Comparison of ENCODE assay signal across 22 cellular contexts in the genomic region with DNA sequence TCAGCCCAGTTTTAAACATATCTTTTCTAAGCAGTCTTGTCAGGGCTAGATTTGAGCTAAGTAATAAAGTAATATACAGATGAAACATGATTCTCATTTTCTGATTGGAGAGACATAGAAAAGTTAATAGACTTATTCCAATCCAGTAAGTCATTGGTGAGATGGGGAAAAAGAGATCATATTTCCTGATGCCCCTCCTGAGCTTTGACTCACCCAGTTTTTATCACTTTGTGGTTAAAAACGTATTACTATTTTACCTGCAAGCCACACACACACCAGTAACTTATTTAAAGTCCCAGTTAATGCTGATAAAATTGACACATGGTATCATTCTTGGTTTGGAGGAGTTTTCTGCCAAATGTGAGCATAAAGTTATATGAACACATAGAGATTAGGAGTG.
DNase-seq lines count a peak whose midpoint lies in the region; ATAC-seq, FAIRE-seq and TF ChIP-seq lines count a peak whose summit lies in the region.
"Had no signal": no experiment of that assay in that cellular context is flagged by ENCODE, and none has a peak within 500 bp of the region (broad histone marks: within the 10 kb centered on the region; RNA-seq: fewer than 3 reads in every experiment).

No MANE protein-coding gene starts in this region.

- H3K4me1 Mint-ChIP-seq in nephron progenitor cell = peaks cover 97% of the 10 kb centered on the region
- no peaks in the 10 kb centered on the region for H3K4me1 Mint-ChIP-seq in CD4-positive, alpha-beta T cell (ENCODE audit: low read depth)

- H3K27ac Mint-ChIP-seq in nephron progenitor cell = peak overlapping the region; percentile 99
- H3K27ac Mint-ChIP-seq in CD4-positive, alpha-beta T cell = no peak overlapping the region
- H3K27ac Mint-ChIP-seq: H9 had no signal

- CTCF ChIA-PET in CD4-positive, alpha-beta T cell (lab: Charles Lee) = interaction anchor here (0.5 kb wide), 1 partner anchor 170 kb away, joined by 4 read pairs; no protein-coding TSS in a partner anchor

- no peak overlapping the region for H3K4me3 Mint-ChIP-seq in nephron progenitor cell
- H3K4me3 Mint-ChIP-seq in CD4-positive, alpha-beta T cell = no peak overlapping the region
- H3K4me3 Mint-ChIP-seq: CD8-positive, alpha-beta memory T cell; H9 had no signal

- H3K27me3 ChIP-seq in bronchial epithelial cell (ENCODE audit: control insufficient read depth, insufficient read depth, low read length) = no peaks in the 10 kb centered on the region
- H3K27me3 ChIP-seq in CD4-positive, alpha-beta T cell (ENCODE audit: control insufficient read depth, insufficient read depth, low read length) = no peaks in the 10 kb centered on the region
- peaks cover 0 to 3% of the 10 kb centered on the region in 2 donors for H3K27me3 ChIP-seq in aorta (ENCODE audit: control insufficient read depth in 1 of 2, insufficient read depth in 2 of 2, low read length in 1 of 2)
- H3K27me3 ChIP-seq: BLaER1 had no signal

- TF ChIP-seq CTCF in bronchial epithelial cell (IDR thresholded peaks at IDR 0.05; ENCODE audit: insufficient read depth, low read length, severe bottlenecking) = no peak
- no peak for TF ChIP-seq CTCF in nephron progenitor cell (IDR thresholded peaks at IDR 0.05)
- no peak for TF ChIP-seq CTCF in CD4-positive, alpha-beta T cell (IDR thresholded peaks at IDR 0.05)

- no peak overlapping the region for H3K27ac ChIP-seq in CD4-positive, alpha-beta T cell (ENCODE audit: low read depth, low read length)
- H3K27ac ChIP-seq in aorta (ENCODE audit: low read depth in 1 of 2, low read length in 2 of 2) = no peak overlapping the region
- H3K27ac ChIP-seq: BLaER1, HL-60, SK-N-MC had no signal

- H3K4me3 ChIP-seq in bronchial epithelial cell (ENCODE audit: low read depth, low read length) = no peak overlapping the region
- H3K4me3 ChIP-seq in aorta (ENCODE audit: low read length in 2 of 2) = no peak overlapping the region
- H3K4me3 ChIP-seq: BLaER1, K562, SK-N-MC had no signal

- no peak for ATAC-seq in CD4-positive, alpha-beta T cell (ENCODE audit: poor library complexity)
- ATAC-seq in aorta (ENCODE audit: low FRiP score) = no peak
- ATAC-seq: K562, Panc1 had no signal

- H3K9me3 ChIP-seq in CD4-positive, alpha-beta T cell (ENCODE audit: control insufficient read depth, low read length) = no peaks in the 10 kb centered on the region
- H3K9me3 ChIP-seq in aorta (ENCODE audit: control insufficient read depth, low read length) = no peaks in the 10 kb centered on the region
- H3K9me3 ChIP-seq: BLaER1 had no signal

- no peaks in the 10 kb centered on the region for H3K27me3 Mint-ChIP-seq in nephron progenitor cell (ENCODE audit: low read depth, poor library complexity)
- no peaks in the 10 kb centered on the region for H3K27me3 Mint-ChIP-seq in CD4-positive, alpha-beta T cell
- H3K27me3 Mint-ChIP-seq: CD8-positive, alpha-beta memory T cell had no signal

- no peaks in the 10 kb centered on the region for H3K9me3 Mint-ChIP-seq in nephron progenitor cell
- H3K9me3 Mint-ChIP-seq in CD4-positive, alpha-beta T cell = no peaks in the 10 kb centered on the region
- H3K9me3 Mint-ChIP-seq: CD8-positive, alpha-beta memory T cell; H9 had no signal

- intact Hi-C loops in CD4-positive, alpha-beta T cell (cut with DNase I, micrococcal nuclease) = no loop called here
- intact Hi-C loops in aorta (cut with DNase I) = no loop called here

- H3K36me3 ChIP-seq in bronchial epithelial cell (ENCODE audit: control insufficient read depth, insufficient read depth, low read length) (no peaks in the 10 kb centered on the region), aorta (ENCODE audit: control insufficient read depth in 1 of 2, insufficient read depth in 2 of 2, low read length in 1 of 2) (no peaks in the 10 kb centered on the region)
- H3K36me3 ChIP-seq: BLaER1 had no signal

- POLR2A ChIA-PET in CD4-positive, alpha-beta T cell (lab: Charles Lee) = no interaction called here

- DNase-seq in A172 (ENCODE audit: low spot score) = peak; percentile 29
- DNase-seq in NCI-H526 (lab: John Stamatoyannopoulos, UW) = peak; percentile 51 to 65
- DNase-seq in bronchial epithelial cell (ENCODE audit: low read depth) = peak; percentile 50
- no peak for DNase-seq in nephron progenitor cell
- DNase-seq in NCI-H2107 treated with DMSO at 0.1 percent for 48 hours (lab: John Stamatoyannopoulos, UW; ENCODE audit: unreplicated experiment) = no peak
- DNase-seq in NCI-H2196 treated with DMSO at 0.1 percent for 48 hours (lab: John Stamatoyannopoulos, UW; ENCODE audit: unreplicated experiment) = no peak
- DNase-seq in CD4-positive, alpha-beta T cell = no peak
- no peak for DNase-seq in aorta
- DNase-seq: 8988T; CD8-positive, alpha-beta memory T cell; GF-D8; H9; MV-4-11; NCI-H1417 treated with DMSO at 0.1 percent for 48 hours; NCI-H1930; Right ventricle myocardium superior had no signal

- H3K4me1 ChIP-seq in aorta (ENCODE audit: control insufficient read depth in 1 of 2, insufficient read depth in 2 of 2, low read length in 2 of 2) = peaks cover 5 to 16% of the 10 kb centered on the region in 2 donors
- H3K4me1 ChIP-seq: BLaER1 had no signal

- FAIRE-seq in bronchial epithelial cell (lab: Jason Lieb, UNC) = no peak
- FAIRE-seq: GM12891, K562 had no signal

- 78 to 83% methylated on average over 1 of the region's 1 CpG for WGBS in aorta, 2 donors

- H3K36me3 Mint-ChIP-seq in nephron progenitor cell (ENCODE audit: low read depth) = peaks cover 24% of the 10 kb centered on the region
- H3K36me3 Mint-ChIP-seq in CD4-positive, alpha-beta T cell (ENCODE audit: low read depth) = no peaks in the 10 kb centered on the region

Comparison
In these comparisons a context has a peak if more than half of its experiments do, and no peak if none do; other contexts are left out.
1. DNase-seq: peak in A172 (single experiment), NCI-H526 (2 of 2) and bronchial epithelial cell (single experiment); none in nephron progenitor cell (single experiment), NCI-H2107 treated with DMSO at 0.1 percent for 48 hours (single experiment), NCI-H2196 treated with DMSO at 0.1 percent for 48 hours (single experiment), CD4-positive, alpha-beta T cell (0 of 10) and aorta (0 of 2).